ENCODE assay signal across 8 cellular contexts in the genomic region with DNA sequence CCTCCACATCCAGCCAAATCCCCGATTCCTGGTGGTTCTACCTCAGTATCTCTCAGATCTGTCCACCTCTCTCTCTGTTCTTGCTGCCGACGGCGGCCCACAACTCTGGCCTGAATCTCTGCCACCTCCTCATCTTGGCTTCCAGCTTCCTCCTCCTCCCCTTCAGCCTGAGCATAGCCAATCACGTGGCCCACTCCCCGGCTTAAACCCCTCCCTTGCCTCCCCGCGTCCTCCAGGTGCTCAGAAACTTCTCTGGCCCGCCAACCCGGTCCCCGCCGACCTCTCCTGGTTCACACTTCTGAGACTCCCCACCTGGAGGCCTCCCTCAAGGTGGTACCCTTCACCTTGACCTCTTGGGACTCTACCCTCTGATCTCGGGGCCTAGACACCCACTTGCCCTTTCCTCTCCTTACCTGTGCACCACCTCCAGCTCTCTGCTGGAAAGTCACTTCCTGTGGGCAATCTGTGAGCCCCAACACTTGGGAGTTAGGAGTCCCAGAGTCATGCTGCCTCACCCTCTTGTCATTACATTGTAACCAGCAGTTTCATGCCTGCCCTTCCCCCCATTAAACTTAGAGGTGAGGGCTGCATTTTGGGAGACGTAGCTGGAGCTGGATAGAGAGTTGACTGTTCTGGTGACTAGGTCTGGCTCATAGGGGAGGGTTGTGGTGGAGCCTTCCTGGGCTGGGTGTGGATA. TPM values are rescaled to one million over a fixed set of nuclear protein-coding genes. Genes with fewer than 3 reads are reported as not detected.
A peak's percentile ranks its signal among the peaks of the same experiment; 100 is the strongest.
DNase-seq lines count a peak whose midpoint lies in the region; ATAC-seq and TF ChIP-seq lines count a peak whose summit lies in the region.

No MANE protein-coding gene starts in this region.

- H3K9ac ChIP-seq in HUES48 (ENCODE audit: low read depth, low read length) (peak overlapping the region; percentile 95), SK-N-MC (ENCODE audit: insufficient read length) (peak overlapping the region; percentile 46)

- intact Hi-C loops in heart left ventricle (cut with DNase I) (loop anchor here in 4 of 10 donors (2.0 to 10.0 kb wide), 3 partner anchors 28 to 50 kb away; a partner anchor contains a TSS), vagina (cut with DNase I) (loop anchor here (10.0 kb wide), 1 partner anchor 130 kb away; a partner anchor contains a TSS)

- peak overlapping the region; percentile 98 for H3K27ac Mint-ChIP-seq in activated naive CD4-positive, alpha-beta T cell treated with anti-CD3 and anti-CD28 coated beads, Interleukin-2, amount 50 U/mL, for 24 hours
- peak overlapping the region; percentile 98 for H3K27ac Mint-ChIP-seq in progenitor cell of endocrine pancreas

- H3K36me3 ChIP-seq in HUES48 (ENCODE audit: control insufficient read depth, insufficient read depth, low read length) (peaks cover 19% of the 10 kb centered on the region), SK-N-MC (ENCODE audit: insufficient read depth, low read length) (no peaks in the 10 kb centered on the region), heart left ventricle (no peaks in the 10 kb centered on the region), vagina (no peaks in the 10 kb centered on the region)

- TF ChIP-seq CTCF in heart left ventricle (IDR thresholded peaks at IDR 0.05) (no peak), progenitor cell of endocrine pancreas (IDR thresholded peaks at IDR 0.05; ENCODE audit: unreplicated experiment) (no peak), vagina (IDR thresholded peaks at IDR 0.05) (no peak)

- peaks cover 50% of the 10 kb centered on the region for H3K4me1 Mint-ChIP-seq in activated naive CD4-positive, alpha-beta T cell treated with anti-CD3 and anti-CD28 coated beads, Interleukin-2, amount 50 U/mL, for 24 hours
- peaks cover 32% of the 10 kb centered on the region for H3K4me1 Mint-ChIP-seq in progenitor cell of endocrine pancreas (ENCODE audit: low read depth)

- TF ChIP-seq POLR2A in heart left ventricle (IDR thresholded peaks at IDR 0.05) (peak in 1 of 2 donors; percentile 49), vagina (IDR thresholded peaks at IDR 0.05) (peak in 1 of 2 donors; percentile 66)

- H3K4me3 Mint-ChIP-seq in activated naive CD4-positive, alpha-beta T cell treated with anti-CD3 and anti-CD28 coated beads, Interleukin-2, amount 50 U/mL, for 24 hours: peak overlapping the region; percentile 98
- H3K4me3 Mint-ChIP-seq in progenitor cell of endocrine pancreas (ENCODE audit: low read depth): peak overlapping the region; percentile 97

- H3K27ac ChIP-seq in HUES48 (ENCODE audit: low read depth, low read length) (peak overlapping the region; percentile 97), SK-N-MC (peak overlapping the region; percentile 89), heart left ventricle (peak overlapping the region in 11 of 12 donors; percentile 44 to 92 (median 70)), vagina (peak overlapping the region; percentile 63)

- 6 to 14% (median 11%) methylated on average over 14 of the region's 14 CpGs for WGBS in heart left ventricle, 4 donors

- no peaks in the 10 kb centered on the region for H3K36me3 Mint-ChIP-seq in activated naive CD4-positive, alpha-beta T cell treated with anti-CD3 and anti-CD28 coated beads, Interleukin-2, amount 50 U/mL, for 24 hours
- H3K36me3 Mint-ChIP-seq in progenitor cell of endocrine pancreas (ENCODE audit: insufficient read depth): no peaks in the 10 kb centered on the region

- H3K27me3 Mint-ChIP-seq in activated naive CD4-positive, alpha-beta T cell treated with anti-CD3 and anti-CD28 coated beads, Interleukin-2, amount 50 U/mL, for 24 hours: no peaks in the 10 kb centered on the region
- no peaks in the 10 kb centered on the region for H3K27me3 Mint-ChIP-seq in progenitor cell of endocrine pancreas

- H3K4me3 ChIP-seq in HUES48 (ENCODE audit: low read depth, low read length) (peak overlapping the region; percentile 94), SK-N-MC (peak overlapping the region; percentile 83), heart left ventricle (peak overlapping the region; percentile 17 to 70 (median 58)), vagina (peak overlapping the region; percentile 46 to 58)

- ATAC-seq in GM18517 (IDR thresholded peaks at IDR 0.05; ENCODE audit: unreplicated experiment) (peak; percentile 42), heart left ventricle (peak; percentile 47 to 74 (median 53))

- H3K27me3 ChIP-seq in HUES48 (ENCODE audit: control insufficient read depth, insufficient read depth, low read length): no peaks in the 10 kb centered on the region
- H3K27me3 ChIP-seq in heart left ventricle: no peaks in the 10 kb centered on the region
- H3K27me3 ChIP-seq in vagina: no peaks in the 10 kb centered on the region

- H3K9me3 Mint-ChIP-seq in activated naive CD4-positive, alpha-beta T cell treated with anti-CD3 and anti-CD28 coated beads, Interleukin-2, amount 50 U/mL, for 24 hours: no peaks in the 10 kb centered on the region
- H3K9me3 Mint-ChIP-seq in progenitor cell of endocrine pancreas (ENCODE audit: low read depth): no peaks in the 10 kb centered on the region

- H3K4me1 ChIP-seq in HUES48 (ENCODE audit: control insufficient read depth, insufficient read depth, low read length): peaks cover 12% of the 10 kb centered on the region; the same call in 1 of the 2 replicates
- H3K4me1 ChIP-seq in heart left ventricle: peaks cover 0 to 45% (median 19%) of the 10 kb centered on the region in 12 donors
- peaks cover 39% of the 10 kb centered on the region for H3K4me1 ChIP-seq in vagina

- DNase-seq in A172 (ENCODE audit: low spot score): peak; percentile 51
- DNase-seq in SK-N-MC (ENCODE audit: low read depth, low spot score): no peak
- peak; percentile 77 to 83 (median 79) for DNase-seq in heart left ventricle
- peak; percentile 55 for DNase-seq in progenitor cell of endocrine pancreas (ENCODE audit: low spot score, unreplicated experiment)
- DNase-seq in vagina (ENCODE audit: extremely low spot score in 2 of 2): no peak

- H3K9me3 ChIP-seq in HUES48 (ENCODE audit: control insufficient read depth, insufficient read depth, low read length) (no peaks in the 10 kb centered on the region), SK-N-MC (ENCODE audit: low read depth, low read length) (no peaks in the 10 kb centered on the region), heart left ventricle (no peaks in the 10 kb centered on the region), vagina (no peaks in the 10 kb centered on the region)

RNA-seq across cellular contexts. Expression of a gene that starts 4.5 kb away (rescaled TPM):
- total RNA-seq in A172 (2014; rRNA removed; shearing (Covaris generic)): 1,187 and 1,647 TPM in 2 replicates
- total RNA-seq in heart left ventricle: 100 to 1,000 TPM in 8 of 9 donors, 10 to 100 TPM in 1; 96.8 to 240 (median 211) TPM
- polyA plus RNA-seq in heart left ventricle: 100 to 1,000 TPM in 1 of 2 donors, 10 to 100 TPM in 1; 67.6 to 199 TPM
- total RNA-seq in progenitor cell of endocrine pancreas: 563 and 571 TPM in 2 replicates
- total RNA-seq in vagina: 137 TPM

RNA-seq across cellular contexts. Expression of a gene that starts 17.8 kb away (rescaled TPM):
- total RNA-seq in A172 (2014; rRNA removed; shearing (Covaris generic)): 16.6 and 18.1 TPM in 2 replicates
- total RNA-seq in heart left ventricle (10 to 100 TPM in 1 of 9 donors, 1 to 10 TPM in 8; 3.7 to 16.1 (median 5.9) TPM), progenitor cell of endocrine pancreas (20.0 and 20.2 TPM in 2 replicates), vagina (8.3 TPM)
- polyA plus RNA-seq in heart left ventricle: 10 to 100 TPM in 1 of 2 donors, 1 to 10 TPM in 1; 7.3 to 10.5 TPM

RNA-seq across cellular contexts. Expression of a gene that starts 27.8 kb away (rescaled TPM):
- total RNA-seq in A172 (2014; rRNA removed; shearing (Covaris generic)): 239 and 244 TPM in 2 replicates
- total RNA-seq in heart left ventricle (10 to 100 TPM; 20.5 to 50.2 (median 27.0) TPM), progenitor cell of endocrine pancreas (83.4 and 85.4 TPM in 2 replicates), vagina (46.9 TPM)
- polyA plus RNA-seq in heart left ventricle: 10 to 100 TPM; 56.6 to 65.7 TPM

RNA-seq across cellular contexts. Expression of a gene that starts 39.5 kb away (rescaled TPM):
- total RNA-seq in A172 (2014; rRNA removed; shearing (Covaris generic)): 153 and 193 TPM in 2 replicates
- total RNA-seq in heart left ventricle: 10 to 100 TPM in 5 of 9 donors, 1 to 10 TPM in 4; 5.1 to 26.0 (median 10.5) TPM
- polyA plus RNA-seq in heart left ventricle: 10 to 100 TPM; 10.9 to 29.8 TPM
- total RNA-seq in progenitor cell of endocrine pancreas: 33.7 TPM in 2 replicates
- total RNA-seq in vagina: 19.4 TPM

Comparison
In these comparisons a context has a peak if more than half of its experiments do, and no peak if none do; other contexts are left out.
1. DNase-seq: peak in A172 (single experiment), heart left ventricle (5 of 5) and progenitor cell of endocrine pancreas (single experiment); none in SK-N-MC (single experiment) and vagina (0 of 2).
2. Peak in every context shown above with its lines, with median percentiles within 50 percentile points of each other: H3K27ac ChIP-seq and H3K4me3 ChIP-seq.